Comparison of ENCODE assay signal across 8 cellular contexts in genomic region chr17:17206913-17207368, GRCh38. TPM values are rescaled to one million over a fixed set of nuclear protein-coding genes. Genes with fewer than 3 reads are reported as not detected.
DNase-seq lines count a peak whose midpoint lies in the region; ATAC-seq and TF ChIP-seq lines count a peak whose summit lies in the region.

No MANE protein-coding gene starts in this region.

- H3K27me3 Mint-ChIP-seq in CD8-positive, alpha-beta T cell (ENCODE audit: low read depth): no peaks in the 10 kb centered on the region
- H3K27me3 Mint-ChIP-seq in glutamatergic neuron (ENCODE audit: unreplicated experiment): peaks cover 2% of the 10 kb centered on the region

- peaks cover 29% of the 10 kb centered on the region for H3K4me1 Mint-ChIP-seq in CD8-positive, alpha-beta T cell (ENCODE audit: low read depth)
- peaks cover 2% of the 10 kb centered on the region for H3K4me1 Mint-ChIP-seq in glutamatergic neuron (ENCODE audit: low read depth, unreplicated experiment)

- no peak overlapping the region for H3K4me3 ChIP-seq in CD8-positive, alpha-beta T cell (ENCODE audit: low read depth, low read length)
- H3K4me3 ChIP-seq in Peyer's patch (peak overlapping the region in 3 of 4 donors; percentile 54 to 66 (median 57)), rectal smooth muscle tissue (ENCODE audit: low read length) (no peak overlapping the region)

- no peak for TF ChIP-seq POLR2A in Peyer's patch (IDR thresholded peaks at IDR 0.05)

- H3K4me3 Mint-ChIP-seq in CD8-positive, alpha-beta T cell: peak overlapping the region; percentile 53
- H3K4me3 Mint-ChIP-seq in glutamatergic neuron (ENCODE audit: unreplicated experiment): no peak overlapping the region

- H3K9me3 ChIP-seq in CD8-positive, alpha-beta T cell (ENCODE audit: low read length): no peaks in the 10 kb centered on the region
- H3K9me3 ChIP-seq in Peyer's patch: no peaks in the 10 kb centered on the region

- H3K36me3 ChIP-seq in CD8-positive, alpha-beta T cell (ENCODE audit: insufficient read depth, low read length): peaks cover 4% of the 10 kb centered on the region
- peaks cover 0 to 11% (median 0%) of the 10 kb centered on the region in 3 donors for H3K36me3 ChIP-seq in Peyer's patch
- H3K36me3 ChIP-seq in rectal smooth muscle tissue (ENCODE audit: control insufficient read depth, insufficient read depth, low read length): no peaks in the 10 kb centered on the region

- H3K4me1 ChIP-seq in CD8-positive, alpha-beta T cell (ENCODE audit: insufficient read depth, low read length): peaks cover 21% of the 10 kb centered on the region
- H3K4me1 ChIP-seq in Peyer's patch (peaks cover 0 to 30% (median 17%) of the 10 kb centered on the region in 4 donors), rectal smooth muscle tissue (ENCODE audit: control insufficient read depth, insufficient read depth, low read length) (peaks cover 27% of the 10 kb centered on the region)

- H3K27me3 ChIP-seq in CD8-positive, alpha-beta T cell (ENCODE audit: insufficient read depth, low read length): no peaks in the 10 kb centered on the region
- H3K27me3 ChIP-seq in Peyer's patch (no peaks in the 10 kb centered on the region), rectal smooth muscle tissue (ENCODE audit: control insufficient read depth, insufficient read depth, low read length) (no peaks in the 10 kb centered on the region)

- ATAC-seq in CD8-positive, alpha-beta T cell: no peak
- ATAC-seq in HG02852 (IDR thresholded peaks at IDR 0.05; ENCODE audit: unreplicated experiment): no peak

- TF ChIP-seq CTCF in CD8-positive, alpha-beta T cell (IDR thresholded peaks at IDR 0.05): no peak
- TF ChIP-seq CTCF in Peyer's patch (IDR thresholded peaks at IDR 0.05) (no peak), glutamatergic neuron (IDR thresholded peaks at IDR 0.05; ENCODE audit: partially characterized antibody, unreplicated experiment) (no peak)

- POLR2A ChIA-PET in CD8-positive, alpha-beta T cell (lab: Charles Lee): interaction anchor here (0.7 to 1.5 kb wide), 4 partner anchors 14 to 62 kb away, joined by 3 to 4 read pairs (median 4); partner anchors contain the start of gene FLCN

- CTCF ChIA-PET in CD8-positive, alpha-beta T cell (lab: Charles Lee): interaction anchor here (1.1 to 1.5 kb wide), 3 partner anchors 20 to 65 kb away, joined by 3 to 4 read pairs (median 4); no protein-coding TSS in a partner anchor

- peak overlapping the region; percentile 78 for H3K27ac Mint-ChIP-seq in CD8-positive, alpha-beta T cell
- no peak overlapping the region for H3K27ac Mint-ChIP-seq in glutamatergic neuron (ENCODE audit: unreplicated experiment)

- H3K36me3 Mint-ChIP-seq in CD8-positive, alpha-beta T cell: peaks cover 24% of the 10 kb centered on the region
- H3K36me3 Mint-ChIP-seq in glutamatergic neuron (ENCODE audit: unreplicated experiment): no peaks in the 10 kb centered on the region

- intact Hi-C loops in CD8-positive, alpha-beta T cell (cut with DNase I, micrococcal nuclease): loop anchor here (1.0 to 5.0 kb wide), 5 partner anchors 25 to 165 kb away; partner anchors contain the start of genes FLCN (in 2 of the 2) and MPRIP (in 1 of the 2)

- no peak overlapping the region for H3K27ac ChIP-seq in CD8-positive, alpha-beta T cell (ENCODE audit: low read depth, low read length)
- H3K27ac ChIP-seq in Peyer's patch (peak overlapping the region; percentile 71 to 83 (median 80)), epithelial cell of prostate (peak overlapping the region; percentile 3), rectal smooth muscle tissue (ENCODE audit: low read depth, low read length) (peak overlapping the region; percentile 91)

- no peak for DNase-seq in CD8-positive, alpha-beta T cell
- DNase-seq in Peyer's patch: no peak
- no peak for DNase-seq in epithelial cell of prostate (ENCODE audit: low read depth, low spot score)
- DNase-seq in SIG-M5 treated with dmso at 0.1 percent for 504 hours (lab: John Stamatoyannopoulos, UW; ENCODE audit: unreplicated experiment): no peak
- DNase-seq in T-helper 9 cell: no peak
- DNase-seq in glutamatergic neuron: no peak

- no peak overlapping the region for H3K9ac ChIP-seq in rectal smooth muscle tissue (ENCODE audit: low read length)

- H3K9me3 Mint-ChIP-seq in CD8-positive, alpha-beta T cell: no peaks in the 10 kb centered on the region
- H3K9me3 Mint-ChIP-seq in glutamatergic neuron (ENCODE audit: unreplicated experiment): peaks cover 4% of the 10 kb centered on the region

RNA-seq across cellular contexts. Expression of gene PLD6, which starts 0.8 kb away (rescaled TPM):
- 1 to 10 TPM; 3.2 to 3.3 TPM for total RNA-seq in CD8-positive, alpha-beta T cell
- total RNA-seq in Peyer's patch: 1 to 10 TPM in 2 of 4 donors, not detected in 2; 1.6 to 3.5 TPM
- 1.1 TPM for total RNA-seq in glutamatergic neuron (ENCODE audit: unreplicated experiment)

RNA-seq across cellular contexts. Expression of gene FLCN, which starts 30.0 kb away (rescaled TPM):
- 10 to 100 TPM; 13.4 to 14.6 TPM for total RNA-seq in CD8-positive, alpha-beta T cell
- 100 to 1,000 TPM; 186 to 243 (median 210) TPM for total RNA-seq in Peyer's patch
- 131 TPM for total RNA-seq in glutamatergic neuron (ENCODE audit: unreplicated experiment)

Comparison
In these comparisons a context has a peak if more than half of its experiments do, and no peak if none do; other contexts are left out.
1. H3K4me3 ChIP-seq: peak in Peyer's patch (3 of 4); none in CD8-positive, alpha-beta T cell (single experiment) and rectal smooth muscle tissue (single experiment).